In genomic region chr19:18879579-18880373, GRCh38 we compare ENCODE assay signal across 8 cellular contexts. TPM values are rescaled to one million over a fixed set of nuclear protein-coding genes. Genes with fewer than 3 reads are reported as not detected.
A peak's percentile ranks its signal among the peaks of the same experiment; 100 is the strongest.
DNase-seq lines count a peak whose midpoint lies in the region; ATAC-seq lines count a peak whose summit lies in the region.

No MANE protein-coding gene starts in this region.

- POLR2A ChIA-PET in activated CD4-positive, alpha-beta T cell treated with anti-CD3 and anti-CD28 coated beads for 36 hours (lab: Charles Lee): no interaction called here

- no peak overlapping the region for H3K4me3 Mint-ChIP-seq in activated CD4-positive, alpha-beta T cell treated with anti-CD3 and anti-CD28 coated beads for 36 hours
- no peak overlapping the region for H3K4me3 Mint-ChIP-seq in activated naive CD8-positive, alpha-beta T cell treated with anti-CD3 and anti-CD28 coated beads, Interleukin-2, amount 50 U/mL, for 24 hours

- intact Hi-C loops in activated CD4-positive, alpha-beta T cell treated with anti-CD3 and anti-CD28 coated beads for 36 hours (cut with DNase I, micrococcal nuclease): loop anchor here in 1 of 2 experiments (1.0 kb wide), 2 partner anchors 53 to 243 kb away; no protein-coding TSS in a partner anchor
- intact Hi-C loops in sciatic nerve (cut with DNase I): no loop called here

- DNase-seq in activated CD4-positive, alpha-beta T cell treated with anti-CD3 and anti-CD28 coated beads for 36 hours: peak; percentile 63
- DNase-seq in activated CD4-positive, alpha-beta T cell treated with anti-CD3 and anti-CD28 coated beads for 4 hours: no peak
- DNase-seq in NAMALWA (ENCODE audit: low spot score): peak; percentile 94
- peak; percentile 40 for DNase-seq in activated naive CD8-positive, alpha-beta T cell treated with anti-CD3 and anti-CD28 coated beads, Interleukin-2, amount 50 U/mL, for 24 hours
- DNase-seq in sciatic nerve (ENCODE audit: low spot score): no peak
- no peak for DNase-seq in GF-D8 (lab: John Stamatoyannopoulos, UW)
- no peak for DNase-seq in KG1 (lab: John Stamatoyannopoulos, UW)

- H3K36me3 Mint-ChIP-seq in activated CD4-positive, alpha-beta T cell treated with anti-CD3 and anti-CD28 coated beads for 36 hours (ENCODE audit: low read depth): no peaks in the 10 kb centered on the region
- H3K36me3 Mint-ChIP-seq in activated naive CD8-positive, alpha-beta T cell treated with anti-CD3 and anti-CD28 coated beads, Interleukin-2, amount 50 U/mL, for 24 hours (ENCODE audit: low read depth): no peaks in the 10 kb centered on the region

- peak; percentile 77 for ATAC-seq in activated CD4-positive, alpha-beta T cell treated with anti-CD3 and anti-CD28 coated beads for 36 hours
- ATAC-seq in activated naive CD8-positive, alpha-beta T cell treated with anti-CD3 and anti-CD28 coated beads, Interleukin-2, amount 50 U/mL, for 24 hours: peak; percentile 44
- ATAC-seq in sciatic nerve (peak; percentile 27), HG02571 (IDR thresholded peaks at IDR 0.05; ENCODE audit: unreplicated experiment) (no peak)

- H3K4me1 Mint-ChIP-seq in activated CD4-positive, alpha-beta T cell treated with anti-CD3 and anti-CD28 coated beads for 36 hours: no peaks in the 10 kb centered on the region
- no peaks in the 10 kb centered on the region for H3K4me1 Mint-ChIP-seq in activated naive CD8-positive, alpha-beta T cell treated with anti-CD3 and anti-CD28 coated beads, Interleukin-2, amount 50 U/mL, for 24 hours

- no peaks in the 10 kb centered on the region for H3K9me3 Mint-ChIP-seq in activated CD4-positive, alpha-beta T cell treated with anti-CD3 and anti-CD28 coated beads for 36 hours (ENCODE audit: low read depth)
- no peaks in the 10 kb centered on the region for H3K9me3 Mint-ChIP-seq in activated naive CD8-positive, alpha-beta T cell treated with anti-CD3 and anti-CD28 coated beads, Interleukin-2, amount 50 U/mL, for 24 hours

- CTCF ChIA-PET in activated CD4-positive, alpha-beta T cell treated with anti-CD3 and anti-CD28 coated beads for 36 hours (lab: Charles Lee): interaction anchor here (1.0 kb wide), 1 partner anchor 107 kb away, joined by 4 read pairs; no protein-coding TSS in a partner anchor

- no peak overlapping the region for H3K27ac Mint-ChIP-seq in activated CD4-positive, alpha-beta T cell treated with anti-CD3 and anti-CD28 coated beads for 36 hours
- no peak overlapping the region for H3K27ac Mint-ChIP-seq in activated naive CD8-positive, alpha-beta T cell treated with anti-CD3 and anti-CD28 coated beads, Interleukin-2, amount 50 U/mL, for 24 hours

- no peaks in the 10 kb centered on the region for H3K27me3 Mint-ChIP-seq in activated CD4-positive, alpha-beta T cell treated with anti-CD3 and anti-CD28 coated beads for 36 hours
- H3K27me3 Mint-ChIP-seq in activated naive CD8-positive, alpha-beta T cell treated with anti-CD3 and anti-CD28 coated beads, Interleukin-2, amount 50 U/mL, for 24 hours: no peaks in the 10 kb centered on the region

RNA-seq across cellular contexts. Expression of gene CERS1, which starts 16.2 kb away (rescaled TPM):
- under 1 TPM; 0.11 to 0.16 TPM for total RNA-seq in activated CD4-positive, alpha-beta T cell treated with anti-CD3 and anti-CD28 coated beads for 36 hours
- total RNA-seq in sciatic nerve: 19.7 TPM

RNA-seq across cellular contexts. Expression of gene COPE, which starts 39.4 kb away (rescaled TPM):
- 100 to 1,000 TPM; 158 to 182 TPM for total RNA-seq in activated CD4-positive, alpha-beta T cell treated with anti-CD3 and anti-CD28 coated beads for 36 hours
- total RNA-seq in sciatic nerve: 104 TPM

RNA-seq across cellular contexts. Expression of gene DDX49, which starts 39.7 kb away (rescaled TPM):
- 10 to 100 TPM; 51.4 to 53.4 TPM for total RNA-seq in activated CD4-positive, alpha-beta T cell treated with anti-CD3 and anti-CD28 coated beads for 36 hours
- total RNA-seq in sciatic nerve: 24.0 TPM

RNA-seq across cellular contexts. Expression of gene UPF1, which starts 48.0 kb away (rescaled TPM):
- total RNA-seq in activated CD4-positive, alpha-beta T cell treated with anti-CD3 and anti-CD28 coated beads for 36 hours: 10 to 100 TPM; 72.4 to 74.0 TPM
- 57.8 TPM for total RNA-seq in sciatic nerve

Comparison
In these comparisons a context has a peak if more than half of its experiments do, and no peak if none do; other contexts are left out.
1. DNase-seq: peak in activated CD4-positive, alpha-beta T cell treated with anti-CD3 and anti-CD28 coated beads for 36 hours (single experiment), NAMALWA (single experiment) and activated naive CD8-positive, alpha-beta T cell treated with anti-CD3 and anti-CD28 coated beads, Interleukin-2, amount 50 U/mL, for 24 hours (single experiment); none in activated CD4-positive, alpha-beta T cell treated with anti-CD3 and anti-CD28 coated beads for 4 hours (0 of 2), sciatic nerve (single experiment), GF-D8 (single experiment) and KG1 (single experiment).
2. RNA of gene CERS1, which starts 16.2 kb away (total RNA-seq): 19.7 TPM in sciatic nerve (single experiment); 0.11 to 0.16 TPM in activated CD4-positive, alpha-beta T cell treated with anti-CD3 and anti-CD28 coated beads for 36 hours; every median in the first group is over 10 times any median in the second.